ENCODE assay signal across 21 cellular contexts in genomic region chr1:86447198-86447790, GRCh38. TPM values are rescaled to one million over a fixed set of nuclear protein-coding genes. Genes with fewer than 3 reads are reported as not detected.
DNase-seq lines count a peak whose midpoint lies in the region; ATAC-seq, FAIRE-seq and TF ChIP-seq lines count a peak whose summit lies in the region.
"Had no signal": no experiment of that assay in that cellular context is flagged by ENCODE, and none has a peak within 500 bp of the region (broad histone marks: within the 10 kb centered on the region; RNA-seq: fewer than 3 reads in every experiment).

No MANE protein-coding gene starts in this region.

- H3K4ac ChIP-seq in IMR-90 (ENCODE audit: low read depth, low read length) = no peak overlapping the region

- no peak overlapping the region for H2AK9ac ChIP-seq in IMR-90 (replicated peaks; ENCODE audit: low read depth, low read length, poor library complexity)

- no peak overlapping the region for H3K14ac ChIP-seq in IMR-90 (replicated peaks; ENCODE audit: low read depth, low read length)

- no peaks in the 10 kb centered on the region for H4K20me1 ChIP-seq in IMR-90 (ENCODE audit: insufficient read depth, low read length)

- no CpG with 5 or more reads among the region's 4 CpGs for WGBS in IMR-90 (ENCODE audit: extremely low coverage in 2 of 2, insufficient read length in 1 of 2), 2 experiments
- WGBS in pancreas, 2 donors = 62 to 74% methylated on average over 4 of the region's 4 CpGs

- dilution Hi-C loops in IMR-90 (cut with HindIII; ENCODE audit: low sequenced_read_pairs, unreplicated experiment) = no loop called here

- H4K8ac ChIP-seq in IMR-90 (ENCODE audit: low read depth in 2 of 2, low read length in 2 of 2) = no peak overlapping the region

- ATAC-seq in IMR-90 (ENCODE audit: low read depth) = no peak
- no peak for ATAC-seq in pancreas

- H3K9me1 ChIP-seq in IMR-90 (ENCODE audit: insufficient read depth, low read length) = no peaks in the 10 kb centered on the region

- no peak overlapping the region for H4K91ac ChIP-seq in IMR-90 (ENCODE audit: insufficient read depth, low read depth, low read length)

- no peak overlapping the region for H3K23ac ChIP-seq in IMR-90 (ENCODE audit: low read depth, low read length)

- in situ Hi-C loops in IMR-90 (cut with MboI; ENCODE audit: low sequenced_read_pairs) = no loop called here

- H3K4me3 ChIP-seq in IMR-90 (ENCODE audit: insufficient read depth, low read depth, low read length) = no peak overlapping the region
- H3K4me3 ChIP-seq in dorsolateral prefrontal cortex = peak overlapping the region in 12 of 59 donors; percentile 10 to 43 (median 19)
- H3K4me3 ChIP-seq in pancreas = no peak overlapping the region

- no peak overlapping the region for H3K18ac ChIP-seq in IMR-90 (ENCODE audit: low read depth, low read length)

- no peaks in the 10 kb centered on the region; the same call in 1 of the 2 replicates for H3K27me3 ChIP-seq in IMR-90 (ENCODE audit: control insufficient read depth, insufficient read depth, low read length)
- no peaks in the 10 kb centered on the region for H3K27me3 ChIP-seq in dorsolateral prefrontal cortex
- no peaks in the 10 kb centered on the region for H3K27me3 ChIP-seq in pancreas

- no peak for TF ChIP-seq RAD21 in IMR-90 (IDR thresholded peaks at IDR 0.05; ENCODE audit: low read length)

- H2AK5ac ChIP-seq in IMR-90 (ENCODE audit: low read depth, low read length) = no peak overlapping the region

- H2BK20ac ChIP-seq in IMR-90 (ENCODE audit: low read depth, low read length) = no peak overlapping the region

- H4K5ac ChIP-seq in IMR-90 (ENCODE audit: low read depth, low read length) = no peak overlapping the region

- H3K27ac ChIP-seq in IMR-90 (ENCODE audit: insufficient read depth, low read length) = no peak overlapping the region
- peak overlapping the region in 58 of 59 donors; percentile 10 to 97 (median 82) for H3K27ac ChIP-seq in dorsolateral prefrontal cortex
- H3K27ac ChIP-seq in substantia nigra (ENCODE audit: low read depth, low read length, poor library complexity, severe bottlenecking) = peak overlapping the region; percentile 83
- no peak overlapping the region for H3K27ac ChIP-seq in pancreas
- H3K27ac ChIP-seq: C4-2B had no signal

- H3K9me3 ChIP-seq in IMR-90 (ENCODE audit: control insufficient read depth, insufficient read depth, low read length) (no peaks in the 10 kb centered on the region), pancreas (no peaks in the 10 kb centered on the region)

- H2BK5ac ChIP-seq in IMR-90 (ENCODE audit: low read depth, low read length, poor library complexity, severe bottlenecking) = no peak overlapping the region

- no peak overlapping the region for H3K9ac ChIP-seq in IMR-90 (ENCODE audit: low read depth, low read length)

- H3K36me3 ChIP-seq in IMR-90 (ENCODE audit: control insufficient read depth, insufficient read depth, low read length) = no peaks in the 10 kb centered on the region
- no peaks in the 10 kb centered on the region for H3K36me3 ChIP-seq in pancreas

- DNase-seq in IMR-90 = no peak
- DNase-seq in dorsolateral prefrontal cortex = peak in 9 of 10 donors; percentile 30 to 76 (median 62)
- DNase-seq in midbrain (lab: John Stamatoyannopoulos, UW) = peak; percentile 76
- DNase-seq in substantia nigra (lab: John Stamatoyannopoulos, UW) = peak in 38 of 49 donors; percentile 2 to 81 (median 40)
- DNase-seq in pancreas = no peak
- no peak for DNase-seq in CD1c-positive myeloid dendritic cell (ENCODE audit: extremely low spot score)
- DNase-seq in GM19239 (ENCODE audit: insufficient read length, low spot score) = no peak
- DNase-seq: DMS79, HFFc6, Karpas-422, NCI-H1048, NCI-H1436 treated with DMSO at 0.1 percent for 48 hours, NCI-H2029, NCI-H345, NCI-H524 treated with DMSO at 0.1 percent for 48 hours, RPMI8226, SHP77 treated with DMSO at 0.1 percent for 48 hours had no signal

- BruUV-seq in IMR-90 (replicated peaks; lab: Mats Ljungman, UMichigan) = no TSS peak

- H3K4me1 ChIP-seq in IMR-90 (ENCODE audit: control insufficient read depth, insufficient read depth, low read length) (no peaks in the 10 kb centered on the region), pancreas (no peaks in the 10 kb centered on the region)

- POLR2A ChIA-PET in IMR-90 (lab: Charles Lee; ENCODE audit: unreplicated experiment) = no interaction called here

- no peak overlapping the region for H3K4me2 ChIP-seq in IMR-90 (ENCODE audit: low read depth, low read length)

- no peaks in the 10 kb centered on the region for H3K79me1 ChIP-seq in IMR-90 (ENCODE audit: low read depth in 1 of 2, low read length in 2 of 2)

- H2BK15ac ChIP-seq in IMR-90 (ENCODE audit: low read depth, low read length) = no peak overlapping the region

- FAIRE-seq in pancreas (lab: Jason Lieb, UNC) (no peak), GM19239 (lab: Jason Lieb, UNC) (no peak)

- no peak overlapping the region for H2AFZ ChIP-seq in IMR-90 (replicated peaks; ENCODE audit: low read length, poor library complexity)

- no peak overlapping the region for H2BK120ac ChIP-seq in IMR-90 (ENCODE audit: low read depth, low read length)

- no peak overlapping the region for H3K56ac ChIP-seq in IMR-90 (ENCODE audit: extremely low read depth, insufficient read depth, low read length)

- intact Hi-C loops in IMR-90 (cut with micrococcal nuclease) (no loop called here), dorsolateral prefrontal cortex (cut with DNase I) (no loop called here), pancreas (cut with DNase I) (no loop called here)

- no peak for TF ChIP-seq POLR2A in IMR-90 (IDR thresholded peaks at IDR 0.05; ENCODE audit: low read depth, low read length)

- CTCF ChIA-PET in IMR-90 (lab: Yijun Ruan, JAX) = no interaction called here

- TF ChIP-seq CTCF in IMR-90 (conservative IDR thresholded peaks at IDR 0.05; ENCODE audit: low read depth, low read length) (no peak), dorsolateral prefrontal cortex (IDR thresholded peaks at IDR 0.05 in 54 of 56, conservative IDR thresholded peaks at IDR 0.05 in 2 of 56; ENCODE audit: low read depth in 1 of 56, partially characterized antibody in 56 of 56) (peak in 9 of 56 donors; percentile 8 to 45 (median 17)), pancreas (IDR thresholded peaks at IDR 0.05) (no peak)

TF ChIP-seq in IMR-90, 13 proteins besides CTCF, POLR2A, EP300 and RAD21:
- TF ChIP-seq, protein P1, sequence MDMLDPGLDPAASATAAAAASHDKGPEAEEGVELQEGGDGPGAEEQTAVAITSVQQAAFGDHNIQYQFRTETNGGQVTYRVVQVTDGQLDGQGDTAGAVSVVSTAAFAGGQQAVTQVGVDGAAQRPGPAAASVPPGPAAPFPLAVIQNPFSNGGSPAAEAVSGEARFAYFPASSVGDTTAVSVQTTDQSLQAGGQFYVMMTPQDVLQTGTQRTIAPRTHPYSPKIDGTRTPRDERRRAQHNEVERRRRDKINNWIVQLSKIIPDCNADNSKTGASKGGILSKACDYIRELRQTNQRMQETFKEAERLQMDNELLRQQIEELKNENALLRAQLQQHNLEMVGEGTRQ (IDR thresholded peaks at IDR 0.05; ENCODE audit: low read depth, low read length) = no peak
- no peak for TF ChIP-seq RFX5 (IDR thresholded peaks at IDR 0.05; ENCODE audit: low read depth, low read length)
- TF ChIP-seq MAFK (IDR thresholded peaks at IDR 0.05; ENCODE audit: low read depth, low read length) = peak; percentile 63
- no peak for TF ChIP-seq RCOR1 (IDR thresholded peaks at IDR 0.05; ENCODE audit: insufficient replicate concordance, low read length)
- no peak for TF ChIP-seq MXI1 (IDR thresholded peaks at IDR 0.05; ENCODE audit: borderline replicate concordance, low read depth, low read length)
- TF ChIP-seq BHLHE40 (IDR thresholded peaks at IDR 0.05; ENCODE audit: low read depth, low read length) = no peak
- TF ChIP-seq NFE2L2 (IDR thresholded peaks at IDR 0.05; ENCODE audit: low read depth, low read length) = no peak
- TF ChIP-seq CHD1 (IDR thresholded peaks at IDR 0.05; ENCODE audit: low read depth, low read length) = no peak

RNA-seq across cellular contexts. Expression of gene CLCA1, which starts 21.4 kb away (rescaled TPM):
- total RNA-seq in IMR-90 (2012; rRNA removed) = not detected in 2 replicates
- polyA plus RNA-seq in IMR-90 (2012; rRNA removed) = not detected in 2 replicates
- polyA plus RNA-seq in IMR-90 (2012; cell fraction: cytosol; rRNA removed) = not detected in 2 replicates
- not detected in 2 replicates for polyA plus RNA-seq in IMR-90 (2012; cell fraction: nucleus; rRNA removed; ENCODE audit: low replicate concordance)
- total RNA-seq in dorsolateral prefrontal cortex = under 1 TPM in 1 of 120 experiments, not detected in 119; 0.20 TPM
- total RNA-seq in pancreas = under 1 TPM in 1 of 6 donors, not detected in 5; 0.44 TPM
- under 1 TPM; 0.05 to 0.11 TPM for polyA plus RNA-seq in pancreas
- total RNA-seq: H4, HFFc6, HT-29, MCF 10A had no signal

RNA-seq across cellular contexts. Expression of gene CLCA2, which starts 23.3 kb away (rescaled TPM):
- under 0.01 and 0.18 TPM in 2 replicates for total RNA-seq in IMR-90 (2012; rRNA removed)
- 0.09 and 0.26 TPM in 2 replicates for polyA plus RNA-seq in IMR-90 (2012; rRNA removed)
- 0.05 and 0.07 TPM in 2 replicates for polyA plus RNA-seq in IMR-90 (2012; cell fraction: cytosol; rRNA removed)
- polyA plus RNA-seq in IMR-90 (2012; cell fraction: nucleus; rRNA removed; ENCODE audit: low replicate concordance) = 0.01 and 0.15 TPM in 2 replicates
- total RNA-seq in dorsolateral prefrontal cortex = 1 to 10 TPM in 7 of 120 experiments, under 1 TPM in 83, not detected in 30; 0.10 to 2.0 (median 0.39) TPM
- total RNA-seq in pancreas = under 1 TPM in 2 of 6 donors, not detected in 4; 0.06 to 0.12 TPM
- not detected for polyA plus RNA-seq in pancreas
- total RNA-seq: HT-29 had no signal

RNA-seq across cellular contexts. Expression of gene ODF2L, which starts 51.2 kb away (rescaled TPM):
- 10.4 and 20.0 TPM in 2 replicates for total RNA-seq in IMR-90 (2012; rRNA removed)
- polyA plus RNA-seq in IMR-90 (2012; rRNA removed) = 10.1 and 12.3 TPM in 2 replicates
- 1.7 and 2.0 TPM in 2 replicates for polyA plus RNA-seq in IMR-90 (2012; cell fraction: cytosol; rRNA removed)
- polyA plus RNA-seq in IMR-90 (2012; cell fraction: nucleus; rRNA removed; ENCODE audit: low replicate concordance) = 6.4 and 25.9 TPM in 2 replicates
- 10 to 100 TPM; 44.3 to 89.6 (median 67.4) TPM for total RNA-seq in dorsolateral prefrontal cortex
- 10 to 100 TPM in 2 of 6 donors, 1 to 10 TPM in 4; 6.1 to 19.5 (median 9.3) TPM for total RNA-seq in pancreas
- polyA plus RNA-seq in pancreas = 10 to 100 TPM; 31.5 to 36.4 TPM

Comparison
In these comparisons a context has a peak if more than half of its experiments do, and no peak if none do; other contexts are left out.
1. DNase-seq: peak in dorsolateral prefrontal cortex (9 of 10), midbrain (single experiment) and substantia nigra (38 of 49); none in IMR-90 (single experiment), pancreas (0 of 6), CD1c-positive myeloid dendritic cell (single experiment) and GM19239 (single experiment).
2. H3K27ac ChIP-seq: peak in dorsolateral prefrontal cortex (58 of 59) and substantia nigra (single experiment); none in IMR-90 (single experiment) and pancreas (0 of 4).